8 cellular contexts compared by ENCODE assay signal in genomic region chrX:49308604-49309269, GRCh38. TPM values are rescaled to one million over a fixed set of nuclear protein-coding genes. Genes with fewer than 3 reads are reported as not detected.
DNase-seq lines count a peak whose midpoint lies in the region; ATAC-seq and TF ChIP-seq lines count a peak whose summit lies in the region.

No MANE protein-coding gene starts in this region.

- H3K27me3 ChIP-seq in esophagus muscularis mucosa (no peaks in the 10 kb centered on the region), ovary (no peaks in the 10 kb centered on the region)

- H3K27ac ChIP-seq in esophagus muscularis mucosa (replicated peaks in 1 of 4) (peak overlapping the region; percentile 60 to 75 (median 66)), ovary (peak overlapping the region; percentile 48 to 75)

- TF ChIP-seq EP300 in esophagus muscularis mucosa (IDR thresholded peaks at IDR 0.05): no peak
- TF ChIP-seq EP300 in ovary (IDR thresholded peaks at IDR 0.05): no peak

- intact Hi-C loops in esophagus muscularis mucosa (cut with DNase I) (no loop called here), ovary (cut with DNase I) (no loop called here)

- WGBS in esophagus muscularis mucosa: 54% methylated on average over 15 of the region's 15 CpGs
- WGBS in ovary, 3 donors: 35 to 46% (median 40%) methylated on average over 15 of the region's 15 CpGs

- peak; percentile 38 for DNase-seq in Daoy (ENCODE audit: low read depth)
- no peak for DNase-seq in esophagus muscularis mucosa (ENCODE audit: extremely low spot score)
- DNase-seq in ovary: peak in 4 of 5 donors; percentile 44 to 67 (median 50)
- no peak for DNase-seq in NCI-H2171 treated with DMSO at 0.1 percent for 48 hours (lab: John Stamatoyannopoulos, UW)
- DNase-seq in LoVo (ENCODE audit: low spot score): no peak

- no peak for TF ChIP-seq CTCF in esophagus muscularis mucosa (IDR thresholded peaks at IDR 0.05)
- no peak for TF ChIP-seq CTCF in ovary (IDR thresholded peaks at IDR 0.05)

- TF ChIP-seq POLR2A in esophagus muscularis mucosa (IDR thresholded peaks at IDR 0.05; ENCODE audit: low read depth) (no peak), ovary (IDR thresholded peaks at IDR 0.05) (no peak)

- H3K4me3 ChIP-seq in esophagus muscularis mucosa (peak overlapping the region; percentile 42 to 50 (median 45)), ovary (peak overlapping the region; percentile 36)

- H3K4me1 ChIP-seq in esophagus muscularis mucosa (peaks cover 8 to 21% (median 10%) of the 10 kb centered on the region in 4 donors), ovary (ENCODE audit: insufficient read depth) (peaks cover 3% of the 10 kb centered on the region)

- H3K9me3 ChIP-seq in esophagus muscularis mucosa (no peaks in the 10 kb centered on the region), ovary (no peaks in the 10 kb centered on the region)

- H3K36me3 ChIP-seq in esophagus muscularis mucosa: no peaks in the 10 kb centered on the region
- no peaks in the 10 kb centered on the region for H3K36me3 ChIP-seq in ovary

- ATAC-seq in SK-N-SH treated with all-trans-retinoic acid at 6 μM for 48 hours: peak; percentile 83
- no peak for ATAC-seq in HG02642 (IDR thresholded peaks at IDR 0.05; ENCODE audit: poor library complexity, unreplicated experiment)
- no peak for ATAC-seq in GM21526 (IDR thresholded peaks at IDR 0.05; ENCODE audit: low FRiP score, unreplicated experiment)

TF ChIP-seq in SK-N-SH treated with all-trans-retinoic acid at 6 μM for 48 hours, 23 proteins besides CTCF, POLR2A, EP300 and RAD21:
- TF ChIP-seq ZFP3 (CRISPR knock-in tag; IDR thresholded peaks at IDR 0.05): no peak
- TF ChIP-seq BACH2 (CRISPR knock-in tag; IDR thresholded peaks at IDR 0.05; ENCODE audit: borderline replicate concordance): no peak
- TF ChIP-seq CSDC2 (CRISPR knock-in tag; IDR thresholded peaks at IDR 0.05): no peak
- no peak for TF ChIP-seq ESRRG (CRISPR knock-in tag; IDR thresholded peaks at IDR 0.05)
- no peak for TF ChIP-seq ZC3H10 (CRISPR knock-in tag; IDR thresholded peaks at IDR 0.05)
- no peak for TF ChIP-seq RARB (CRISPR knock-in tag; IDR thresholded peaks at IDR 0.05)
- TF ChIP-seq PATZ1 (CRISPR knock-in tag; IDR thresholded peaks at IDR 0.05; ENCODE audit: borderline replicate concordance): no peak
- TF ChIP-seq ARNTL (CRISPR knock-in tag; IDR thresholded peaks at IDR 0.05; ENCODE audit: borderline replicate concordance, low read depth): no peak
- TF ChIP-seq POU6F1 (CRISPR knock-in tag; IDR thresholded peaks at IDR 0.05; ENCODE audit: borderline replicate concordance, low read depth): no peak
- no peak for TF ChIP-seq ZNF70 (CRISPR knock-in tag; IDR thresholded peaks at IDR 0.05)
- no peak for TF ChIP-seq OSR1 (CRISPR knock-in tag; IDR thresholded peaks at IDR 0.05)
- TF ChIP-seq PPARA (CRISPR knock-in tag; IDR thresholded peaks at IDR 0.05; ENCODE audit: borderline replicate concordance): no peak
- no peak for TF ChIP-seq TOX (CRISPR knock-in tag; IDR thresholded peaks at IDR 0.05; ENCODE audit: borderline replicate concordance)
- TF ChIP-seq GLIS3 (CRISPR knock-in tag; IDR thresholded peaks at IDR 0.05): no peak
- no peak for TF ChIP-seq TSHZ2 (CRISPR knock-in tag; IDR thresholded peaks at IDR 0.05)
- no peak for TF ChIP-seq CSRNP3 (CRISPR knock-in tag; IDR thresholded peaks at IDR 0.05)
- TF ChIP-seq ZNF565 (CRISPR knock-in tag; conservative IDR thresholded peaks at IDR 0.05; ENCODE audit: low read depth): no peak

RNA-seq across cellular contexts. Expression of gene GAGE10, which starts 5.3 kb away (rescaled TPM):
- total RNA-seq in Daoy (2014; rRNA removed; shearing (Covaris generic)): not detected in 2 replicates
- total RNA-seq in esophagus muscularis mucosa (1 to 10 TPM in 1 of 4 donors, not detected in 3; 1.2 TPM), ovary (not detected)
- polyA plus RNA-seq in ovary: not detected

RNA-seq across cellular contexts. Expression of gene GAGE12J, which starts 13.1 kb away (rescaled TPM):
- total RNA-seq in Daoy (2014; rRNA removed; shearing (Covaris generic)): not detected in 2 replicates
- total RNA-seq in esophagus muscularis mucosa (not detected), ovary (not detected)
- not detected for polyA plus RNA-seq in ovary

RNA-seq across cellular contexts. Expression of gene GAGE13, which starts 22.6 kb away (rescaled TPM):
- 12.3 and 21.8 TPM in 2 replicates for total RNA-seq in Daoy (2014; rRNA removed; shearing (Covaris generic))
- total RNA-seq in esophagus muscularis mucosa (not detected), ovary (under 1 TPM in 1 of 7 donors, not detected in 6; 0.69 TPM)
- polyA plus RNA-seq in ovary: not detected

RNA-seq across cellular contexts. Expression of gene PPP1R3F, which starts 39.1 kb away (rescaled TPM):
- 6.5 and 7.2 TPM in 2 replicates for total RNA-seq in Daoy (2014; rRNA removed; shearing (Covaris generic))
- 10 to 100 TPM; 13.8 to 27.0 (median 16.4) TPM for total RNA-seq in esophagus muscularis mucosa
- total RNA-seq in ovary: 10 to 100 TPM in 5 of 7 donors, 1 to 10 TPM in 2; 8.3 to 16.1 (median 12.3) TPM
- 1 to 10 TPM; 1.7 to 5.5 TPM for polyA plus RNA-seq in ovary

RNA-seq across cellular contexts. Expression of gene FOXP3, which starts 44.2 kb away (rescaled TPM):
- not detected in 2 replicates for total RNA-seq in Daoy (2014; rRNA removed; shearing (Covaris generic))
- total RNA-seq in esophagus muscularis mucosa (not detected), ovary (under 1 TPM in 4 of 7 donors, not detected in 3; 0.10 to 0.60 (median 0.33) TPM)
- polyA plus RNA-seq in ovary: under 1 TPM; 0.10 to 0.25 TPM

Comparison
In these comparisons a context has a peak if more than half of its experiments do, and no peak if none do; other contexts are left out.
1. DNase-seq: peak in Daoy (single experiment) and ovary (4 of 5); none in esophagus muscularis mucosa (single experiment), NCI-H2171 treated with DMSO at 0.1 percent for 48 hours (single experiment) and LoVo (single experiment).